In the genomic region with DNA sequence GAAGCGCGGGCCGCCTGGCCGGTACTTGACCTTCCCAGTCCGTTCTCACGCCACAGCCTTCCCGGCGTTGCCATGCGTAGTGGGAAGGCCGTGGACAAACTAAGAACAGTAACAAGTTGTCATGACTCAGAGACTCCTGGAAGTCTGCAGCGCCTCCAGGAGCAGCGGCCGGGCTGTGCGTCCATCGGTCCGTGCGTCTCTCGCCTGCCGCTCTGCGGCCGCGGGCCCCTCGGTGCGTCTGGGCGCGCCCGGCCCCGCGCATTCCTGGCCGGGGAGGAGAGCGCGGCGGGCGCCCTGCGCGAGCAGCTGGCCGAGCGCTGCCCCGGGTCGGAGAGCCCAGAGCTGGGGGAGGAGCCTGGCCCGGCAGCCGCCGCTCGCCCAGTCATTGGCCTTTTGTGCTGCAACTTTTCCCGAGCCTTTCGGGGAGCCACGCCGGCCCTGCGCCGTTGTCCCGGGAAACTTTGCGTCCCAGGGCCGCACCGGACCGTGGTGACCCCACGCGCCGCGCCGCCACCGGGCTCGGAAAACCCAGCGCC, we compare ENCODE assay signal across 1 cellular context.
TF ChIP-seq lines count a peak whose summit lies in the region.

No MANE protein-coding gene starts in this region.

TF ChIP-seq in HepG2, 621 proteins besides CTCF, POLR2A, EP300 and RAD21 (continued from another document and continues in another):
- TF ChIP-seq, protein P1, sequence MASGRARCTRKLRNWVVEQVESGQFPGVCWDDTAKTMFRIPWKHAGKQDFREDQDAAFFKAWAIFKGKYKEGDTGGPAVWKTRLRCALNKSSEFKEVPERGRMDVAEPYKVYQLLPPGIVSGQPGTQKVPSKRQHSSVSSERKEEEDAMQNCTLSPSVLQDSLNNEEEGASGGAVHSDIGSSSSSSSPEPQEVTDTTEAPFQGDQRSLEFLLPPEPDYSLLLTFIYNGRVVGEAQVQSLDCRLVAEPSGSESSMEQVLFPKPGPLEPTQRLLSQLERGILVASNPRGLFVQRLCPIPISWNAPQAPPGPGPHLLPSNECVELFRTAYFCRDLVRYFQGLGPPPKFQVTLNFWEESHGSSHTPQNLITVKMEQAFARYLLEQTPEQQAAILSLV (CRISPR knock-in tag; IDR thresholded peaks at IDR 0.05; ENCODE audit: borderline replicate concordance): no peak
- TF ChIP-seq ZNF33A (CRISPR knock-in tag; IDR thresholded peaks at IDR 0.05; ENCODE audit: borderline replicate concordance) (0 out of 2 replicates have a peak, but pooled peaks have one; percentile 64), TFAP4 (IDR thresholded peaks at IDR 0.05; ENCODE audit: borderline replicate concordance, low read depth) (peak; percentile 55; the same call in 1 of the 2 replicates), PAWR (CRISPR knock-in tag; IDR thresholded peaks at IDR 0.05; ENCODE audit: borderline replicate concordance) (no peak), ZNF292 (CRISPR knock-in tag; IDR thresholded peaks at IDR 0.05; ENCODE audit: borderline replicate concordance, low read depth) (peak; percentile 10; the same call in 1 of the 2 replicates), ZBTB7B (CRISPR knock-in tag; IDR thresholded peaks at IDR 0.05) (no peak), MYC (CRISPR knock-in tag; IDR thresholded peaks at IDR 0.05; ENCODE audit: borderline replicate concordance) (peak; percentile 19; the same call in 1 of the 2 replicates), GTF3A (CRISPR knock-in tag; conservative IDR thresholded peaks at IDR 0.05) (0 out of 2 replicates have a peak, but pooled peaks have one; percentile 9), AGO2 (optimal IDR thresholded peaks at IDR 0.05; ENCODE audit: low read depth, low read length) (no peak), CEBPG (CRISPR knock-in tag; IDR thresholded peaks at IDR 0.05) (no peak), ZNF451 (CRISPR knock-in tag; IDR thresholded peaks at IDR 0.05) (0 out of 2 replicates have a peak, but pooled peaks have one; percentile 16), ZNF329 (CRISPR knock-in tag; IDR thresholded peaks at IDR 0.05; ENCODE audit: low read depth) (0 out of 2 replicates have a peak, but pooled peaks have one; percentile 73), TARDBP (CRISPR knock-in tag; IDR thresholded peaks at IDR 0.05) (0 out of 2 replicates have a peak, but pooled peaks have one; percentile 6), FOXK1 (CRISPR knock-in tag; IDR thresholded peaks at IDR 0.05; ENCODE audit: borderline replicate concordance, low read depth) (0 out of 2 replicates have a peak, but pooled peaks have one; percentile 8), ZSCAN21 (CRISPR knock-in tag; IDR thresholded peaks at IDR 0.05; ENCODE audit: borderline replicate concordance) (peak; percentile 57; the same call in 1 of the 2 replicates), NR2F2 (IDR thresholded peaks at IDR 0.05; ENCODE audit: borderline replicate concordance, low read depth) (peak; percentile 15; the same call in 1 of the 2 replicates), SMAD3 (CRISPR knock-in tag; IDR thresholded peaks at IDR 0.05) (peak; percentile 5; the same call in 1 of the 2 replicates), BHLHE40 (IDR thresholded peaks at IDR 0.05; ENCODE audit: low read length) (0 out of 2 replicates have a peak, but pooled peaks have one; percentile 17), STAG1 (CRISPR knock-in tag; IDR thresholded peaks at IDR 0.05) (peak; percentile 74), MAZ (IDR thresholded peaks at IDR 0.05; ENCODE audit: borderline replicate concordance, low read depth, low read length) (peak; percentile 36; the same call in 1 of the 2 replicates), MAZ (CRISPR knock-in tag; IDR thresholded peaks at IDR 0.05; ENCODE audit: low read depth) (peak; percentile 67; the same call in 1 of the 2 replicates), MXI1 (IDR thresholded peaks at IDR 0.05; ENCODE audit: borderline replicate concordance, low read depth, low read length) (0 out of 3 replicates have a peak, but pooled peaks have one; percentile 58), ZMYM2 (CRISPR knock-in tag; IDR thresholded peaks at IDR 0.05) (no peak), ZNF792 (CRISPR knock-in tag; IDR thresholded peaks at IDR 0.05) (no peak), TMF1 (CRISPR knock-in tag; IDR thresholded peaks at IDR 0.05; ENCODE audit: low read depth) (peak; percentile 75), DMAP1 (CRISPR knock-in tag; IDR thresholded peaks at IDR 0.05) (0 out of 2 replicates have a peak, but pooled peaks have one; percentile 14), SRY (CRISPR knock-in tag; IDR thresholded peaks at IDR 0.05) (peak; percentile 50; the same call in 1 of the 2 replicates), HNRNPLL (IDR thresholded peaks at IDR 0.05; ENCODE audit: low read depth, low read length, poor library complexity, severe bottlenecking) (peak; percentile 70), ZNF687 (CRISPR knock-in tag; IDR thresholded peaks at IDR 0.05) (peak; percentile 73), KMT2A (CRISPR knock-in tag; IDR thresholded peaks at IDR 0.05) (peak; percentile 56; the same call in 1 of the 2 replicates), ZFP82 (CRISPR knock-in tag; IDR thresholded peaks at IDR 0.05; ENCODE audit: borderline replicate concordance) (peak; percentile 92; the same call in 1 of the 2 replicates), SAP130 (CRISPR knock-in tag; IDR thresholded peaks at IDR 0.05; ENCODE audit: low read depth) (peak; percentile 63; the same call in 1 of the 2 replicates), IKZF5 (CRISPR knock-in tag; IDR thresholded peaks at IDR 0.05) (no peak), TCF7 (IDR thresholded peaks at IDR 0.05; ENCODE audit: low read depth) (no peak), RAD51 (IDR thresholded peaks at IDR 0.05; ENCODE audit: borderline replicate concordance) (no peak), KLF6 (CRISPR knock-in tag; IDR thresholded peaks at IDR 0.05) (no peak), KLF15 (CRISPR knock-in tag; IDR thresholded peaks at IDR 0.05; ENCODE audit: borderline replicate concordance) (no peak), TEAD3 (CRISPR knock-in tag; optimal IDR thresholded peaks at IDR 0.05; ENCODE audit: borderline replicate concordance) (peak; percentile 49), NRL (CRISPR knock-in tag; IDR thresholded peaks at IDR 0.05; ENCODE audit: borderline replicate concordance) (peak; percentile 34; the same call in 1 of the 2 replicates), ZC3H4 (CRISPR knock-in tag; IDR thresholded peaks at IDR 0.05; ENCODE audit: borderline replicate concordance) (no peak), ZSCAN12 (CRISPR knock-in tag; IDR thresholded peaks at IDR 0.05) (0 out of 2 replicates have a peak, but pooled peaks have one; percentile 21), ATAD3A (CRISPR knock-in tag; IDR thresholded peaks at IDR 0.05) (no peak), ZNF558 (CRISPR knock-in tag; IDR thresholded peaks at IDR 0.05; ENCODE audit: borderline replicate concordance) (peak; percentile 90; the same call in 1 of the 2 replicates), PRDM4 (CRISPR knock-in tag; IDR thresholded peaks at IDR 0.05; ENCODE audit: borderline replicate concordance) (no peak)
- TF ChIP-seq, protein P2, sequence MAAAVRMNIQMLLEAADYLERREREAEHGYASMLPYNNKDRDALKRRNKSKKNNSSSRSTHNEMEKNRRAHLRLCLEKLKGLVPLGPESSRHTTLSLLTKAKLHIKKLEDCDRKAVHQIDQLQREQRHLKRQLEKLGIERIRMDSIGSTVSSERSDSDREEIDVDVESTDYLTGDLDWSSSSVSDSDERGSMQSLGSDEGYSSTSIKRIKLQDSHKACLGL (CRISPR knock-in tag; IDR thresholded peaks at IDR 0.05): peak; percentile 8; the same call in 1 of the 2 replicates
- TF ChIP-seq, protein P3, sequence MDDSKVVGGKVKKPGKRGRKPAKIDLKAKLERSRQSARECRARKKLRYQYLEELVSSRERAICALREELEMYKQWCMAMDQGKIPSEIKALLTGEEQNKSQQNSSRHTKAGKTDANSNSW (CRISPR knock-in tag; IDR thresholded peaks at IDR 0.05; ENCODE audit: borderline replicate concordance): peak; percentile 63; the same call in 1 of the 2 replicates
- TF ChIP-seq, protein P4, sequence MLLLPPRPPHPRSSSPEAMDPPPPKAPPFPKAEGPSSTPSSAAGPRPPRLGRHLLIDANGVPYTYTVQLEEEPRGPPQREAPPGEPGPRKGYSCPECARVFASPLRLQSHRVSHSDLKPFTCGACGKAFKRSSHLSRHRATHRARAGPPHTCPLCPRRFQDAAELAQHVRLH (CRISPR knock-in tag; IDR thresholded peaks at IDR 0.05; ENCODE audit: borderline replicate concordance, low read depth): peak; percentile 7; the same call in 1 of the 2 replicates
- TF ChIP-seq, protein P5, sequence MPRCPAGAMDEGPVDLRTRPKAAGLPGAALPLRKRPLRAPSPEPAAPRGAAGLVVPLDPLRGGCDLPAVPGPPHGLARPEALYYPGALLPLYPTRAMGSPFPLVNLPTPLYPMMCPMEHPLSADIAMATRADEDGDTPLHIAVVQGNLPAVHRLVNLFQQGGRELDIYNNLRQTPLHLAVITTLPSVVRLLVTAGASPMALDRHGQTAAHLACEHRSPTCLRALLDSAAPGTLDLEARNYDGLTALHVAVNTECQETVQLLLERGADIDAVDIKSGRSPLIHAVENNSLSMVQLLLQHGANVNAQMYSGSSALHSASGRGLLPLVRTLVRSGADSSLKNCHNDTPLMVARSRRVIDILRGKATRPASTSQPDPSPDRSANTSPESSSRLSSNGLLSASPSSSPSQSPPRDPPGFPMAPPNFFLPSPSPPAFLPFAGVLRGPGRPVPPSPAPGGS (CRISPR knock-in tag; IDR thresholded peaks at IDR 0.05): peak; percentile 25; the same call in 1 of the 2 replicates
